ENCODE assay signal across 9 cellular contexts in the genomic region with DNA sequence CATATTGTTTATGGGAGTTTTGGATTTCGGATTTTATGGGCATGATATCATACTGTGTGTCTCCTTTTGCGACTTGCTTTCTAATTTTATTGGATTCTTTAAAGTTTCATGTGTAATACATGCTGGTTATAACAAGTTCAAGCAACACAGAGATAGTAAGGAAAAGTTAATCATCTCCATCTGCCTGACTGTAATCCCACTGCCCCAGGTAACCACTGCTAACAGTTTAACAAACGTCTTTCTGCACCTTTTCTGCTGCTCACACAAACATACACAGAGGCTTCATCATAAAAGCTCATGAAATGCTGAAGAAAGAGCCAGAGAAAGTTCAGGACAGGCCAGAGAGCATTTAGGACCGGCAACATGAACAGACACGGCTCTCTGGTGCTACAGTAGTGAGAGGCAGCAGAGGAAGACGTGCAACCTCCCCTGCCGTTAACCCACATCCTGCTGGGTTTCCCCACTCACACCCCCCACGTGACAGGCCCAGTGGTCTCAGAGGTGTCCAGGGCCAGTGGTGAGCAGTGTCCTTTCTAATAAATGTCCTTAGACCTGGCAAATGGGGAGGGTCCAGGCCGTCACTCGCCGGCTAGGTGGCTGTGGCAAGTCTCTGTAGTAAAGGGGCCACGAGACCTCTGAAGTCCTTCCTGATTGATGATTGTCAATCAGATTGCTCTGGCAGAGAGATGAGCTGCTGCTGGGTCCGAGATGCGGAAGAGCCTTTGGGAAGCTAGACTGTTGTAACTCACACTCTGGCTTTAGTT. TPM values are rescaled to one million over a fixed set of nuclear protein-coding genes. Genes with fewer than 3 reads are reported as not detected.
DNase-seq lines count a peak whose midpoint lies in the region; ATAC-seq and TF ChIP-seq lines count a peak whose summit lies in the region.
"Had no signal": no experiment of that assay in that cellular context is flagged by ENCODE, and none has a peak within 500 bp of the region (broad histone marks: within the 10 kb centered on the region; RNA-seq: fewer than 3 reads in every experiment).

No MANE protein-coding gene starts in this region.

- ATAC-seq in Right ventricle myocardium superior (ENCODE audit: poor library complexity) (peak; percentile 35), left ventricle myocardium superior (no peak), HG03280 (IDR thresholded peaks at IDR 0.05; ENCODE audit: unreplicated experiment) (peak; percentile 93), activated B cell treated with CpG ODN at 0.5 μM for 24 hours (ENCODE audit: low read depth) (peak; percentile 93)
- ATAC-seq: A549 had no signal

- CTCF ChIA-PET in activated B cell treated with CpG ODN at 0.5 μM for 24 hours (lab: Charles Lee): interaction anchor here (0.8 to 3.7 kb wide), 5 partner anchors 28 to 119 kb away, joined by 3 to 16 read pairs (median 4); no protein-coding TSS in a partner anchor

- TF ChIP-seq CTCF in activated B cell treated with CpG ODN at 0.5 μM for 24 hours (IDR thresholded peaks at IDR 0.05): no peak

- no peaks in the 10 kb centered on the region for H3K27me3 Mint-ChIP-seq in activated B cell treated with CpG ODN at 0.5 μM for 24 hours

- peak overlapping the region; percentile 78 for H3K4me3 Mint-ChIP-seq in activated B cell treated with CpG ODN at 0.5 μM for 24 hours

- H3K4me1 Mint-ChIP-seq in activated B cell treated with CpG ODN at 0.5 μM for 24 hours: peaks cover 69% of the 10 kb centered on the region

- intact Hi-C loops in Right ventricle myocardium superior (cut with DNase I): no loop called here
- intact Hi-C loops in left ventricle myocardium superior (cut with micrococcal nuclease): no loop called here
- intact Hi-C loops in activated B cell treated with CpG ODN at 0.5 μM for 24 hours (cut with micrococcal nuclease): loop anchor here (1.0 to 2.0 kb wide), 4 partner anchors 8 to 42 kb away; no protein-coding TSS in a partner anchor

- peak overlapping the region; percentile 93 for H3K27ac Mint-ChIP-seq in activated B cell treated with CpG ODN at 0.5 μM for 24 hours

- H3K36me3 Mint-ChIP-seq in activated B cell treated with CpG ODN at 0.5 μM for 24 hours (ENCODE audit: low read depth): peaks cover 3% of the 10 kb centered on the region

- H3K9me3 Mint-ChIP-seq in activated B cell treated with CpG ODN at 0.5 μM for 24 hours: no peaks in the 10 kb centered on the region

- DNase-seq in Right ventricle myocardium superior: peak; percentile 44
- DNase-seq in left ventricle myocardium superior: no peak
- peak; percentile 61 for DNase-seq in activated B cell treated with CpG ODN at 0.5 μM for 24 hours
- DNase-seq in effector CD8-positive, alpha-beta T cell (lab: John Stamatoyannopoulos, UW): peak; percentile 1
- peak; percentile 34 for DNase-seq in stimulated activated CD8-positive, alpha-beta memory T cell treated with anti-CD3 and anti-CD28 coated beads, Interleukin-12 subunit alpha, Interleukin-12 subunit beta, amount 100 ng/mL, for 1 hour (ENCODE audit: low read depth)
- DNase-seq in DMS53 (lab: John Stamatoyannopoulos, UW): no peak
- DNase-seq in DMS 273 (lab: John Stamatoyannopoulos, UW; ENCODE audit: unreplicated experiment): no peak

- POLR2A ChIA-PET in activated B cell treated with CpG ODN at 0.5 μM for 24 hours (lab: Charles Lee): interaction anchor here (0.6 to 4.9 kb wide), 18 partner anchors 8 to 389 kb away, joined by 3 to 35 read pairs (median 6); a partner anchor contains a TSS

RNA-seq across cellular contexts. Expression of a gene that starts 43.0 kb away (rescaled TPM):
- total RNA-seq in Right ventricle myocardium superior (3.5 TPM), left ventricle myocardium superior (6.2 TPM), activated B cell treated with CpG ODN at 0.5 μM for 24 hours (32.1 and 35.4 TPM in 2 replicates)

Comparison
In these comparisons a context has a peak if more than half of its experiments do, and no peak if none do; other contexts are left out.
1. DNase-seq: peak in Right ventricle myocardium superior (single experiment), activated B cell treated with CpG ODN at 0.5 μM for 24 hours (single experiment), effector CD8-positive, alpha-beta T cell (single experiment) and stimulated activated CD8-positive, alpha-beta memory T cell treated with anti-CD3 and anti-CD28 coated beads, Interleukin-12 subunit alpha, Interleukin-12 subunit beta, amount 100 ng/mL, for 1 hour (single experiment); none in left ventricle myocardium superior (single experiment), DMS53 (single experiment) and DMS 273 (single experiment).